Comparison of ENCODE assay signal across 8 cellular contexts in the genomic region with DNA sequence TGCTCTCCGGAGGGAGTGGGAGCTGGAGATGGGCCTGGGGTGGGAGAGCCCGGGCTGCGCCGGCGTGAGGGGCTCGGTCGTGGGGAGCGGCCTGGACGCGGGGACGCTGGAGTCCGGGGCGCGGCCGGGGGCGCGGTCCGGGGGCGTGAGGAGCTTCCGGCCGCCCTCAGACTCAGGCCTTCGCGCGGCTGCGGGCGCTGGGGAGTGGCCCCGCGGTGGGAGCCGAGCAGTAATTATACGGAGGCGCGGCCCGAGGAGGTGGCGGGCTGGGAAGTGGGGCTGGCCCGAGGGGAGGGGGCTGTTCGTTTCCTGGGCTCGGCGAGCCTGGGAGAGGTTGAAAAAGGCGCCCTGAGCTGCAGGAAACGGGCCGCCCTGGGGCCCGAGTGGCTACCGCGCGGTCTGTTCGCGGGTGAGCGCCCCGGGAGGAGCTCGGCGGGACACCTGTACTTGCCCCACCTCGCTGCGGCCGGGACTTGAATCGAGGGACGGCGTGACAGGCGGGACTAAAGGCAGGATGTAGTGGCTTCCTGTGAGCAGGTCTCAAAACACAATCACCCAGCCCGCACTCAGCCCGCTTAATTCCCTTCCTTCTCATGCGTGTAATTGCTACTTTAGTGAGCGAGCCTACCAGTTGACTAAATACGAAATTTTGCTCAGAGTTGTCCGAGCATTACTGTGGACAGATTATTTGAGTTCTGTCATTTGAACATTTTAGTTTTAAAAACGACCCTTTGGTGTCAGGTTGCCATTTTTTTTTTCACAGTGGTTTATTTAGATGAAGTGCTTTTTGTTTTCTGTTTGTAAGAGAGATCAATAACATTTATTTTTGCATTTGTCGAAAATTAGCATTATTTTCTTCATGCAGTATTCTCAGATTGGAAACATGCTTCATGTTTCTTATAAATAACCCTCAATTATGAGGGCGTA. TPM values are rescaled to one million over a fixed set of nuclear protein-coding genes. Genes with fewer than 3 reads are reported as not detected.
DNase-seq lines count a peak whose midpoint lies in the region; ATAC-seq and TF ChIP-seq lines count a peak whose summit lies in the region.

No MANE protein-coding gene starts in this region.

- H3K9me3 Mint-ChIP-seq in natural killer cell treated with Interleukin-12 subunit alpha and Interleukin-12 subunit beta and Interleukin-15 and Interleukin-18, amount 100 ng/mL, for 72 hours, result no peaks in the 10 kb centered on the region
- no peaks in the 10 kb centered on the region for H3K9me3 Mint-ChIP-seq in stimulated activated naive CD8-positive, alpha-beta T cell treated with anti-CD3 and anti-CD28 coated beads, Interleukin-15, Interleukin-2, amounts not matched to agents 100 ng/mL and 50 ng/mL, for 24 hours

- ATAC-seq in GM21786 (IDR thresholded peaks at IDR 0.05; ENCODE audit: unreplicated experiment), result peak; percentile 72
- peak; percentile 86 for ATAC-seq in Panc1
- ATAC-seq in natural killer cell treated with Interleukin-12 subunit alpha and Interleukin-12 subunit beta and Interleukin-15 and Interleukin-18, amount 100 ng/mL, for 72 hours, result peak; percentile 78 to 82

- peak overlapping the region; percentile 77 for H3K27ac ChIP-seq in Panc1 (ENCODE audit: low read length)

- H3K27me3 ChIP-seq in Panc1 (ENCODE audit: control insufficient read depth, insufficient read depth, low read length), result no peaks in the 10 kb centered on the region

- no peaks in the 10 kb centered on the region for H3K9me3 ChIP-seq in Panc1 (ENCODE audit: control insufficient read depth, insufficient read depth, low read depth, low read length)

- peak overlapping the region; percentile 92 for H3K4me3 Mint-ChIP-seq in natural killer cell treated with Interleukin-12 subunit alpha and Interleukin-12 subunit beta and Interleukin-15 and Interleukin-18, amount 100 ng/mL, for 72 hours
- peak overlapping the region; percentile 90 for H3K4me3 Mint-ChIP-seq in stimulated activated naive CD8-positive, alpha-beta T cell treated with anti-CD3 and anti-CD28 coated beads, Interleukin-15, Interleukin-2, amounts not matched to agents 100 ng/mL and 50 ng/mL, for 24 hours

- H3K27me3 Mint-ChIP-seq in natural killer cell treated with Interleukin-12 subunit alpha and Interleukin-12 subunit beta and Interleukin-15 and Interleukin-18, amount 100 ng/mL, for 72 hours, result no peaks in the 10 kb centered on the region
- no peaks in the 10 kb centered on the region for H3K27me3 Mint-ChIP-seq in stimulated activated naive CD8-positive, alpha-beta T cell treated with anti-CD3 and anti-CD28 coated beads, Interleukin-15, Interleukin-2, amounts not matched to agents 100 ng/mL and 50 ng/mL, for 24 hours

- CTCF ChIA-PET in Panc1 (lab: Charles Lee), result interaction anchor here (0.5 kb wide), 1 partner anchor 90 kb away, joined by 3 read pairs; no protein-coding TSS in a partner anchor

- H3K4me1 ChIP-seq in Panc1 (ENCODE audit: control insufficient read depth, insufficient read depth, low read length), result peaks cover 15% of the 10 kb centered on the region

- intact Hi-C loops in Panc1 (cut with micrococcal nuclease; ENCODE audit: unreplicated experiment), result no loop called here

- in situ Hi-C loops in Panc1 (cut with HindIII; ENCODE audit: low pct_unique_long_range_greater_than_20kb, low sequenced_read_pairs), result no loop called here

- peaks cover 62 to 84% of the 10 kb centered on the region in 2 donors for H3K4me1 Mint-ChIP-seq in natural killer cell treated with Interleukin-12 subunit alpha and Interleukin-12 subunit beta and Interleukin-15 and Interleukin-18, amount 100 ng/mL, for 72 hours (ENCODE audit: low read depth in 2 of 2)
- peaks cover 73% of the 10 kb centered on the region for H3K4me1 Mint-ChIP-seq in stimulated activated naive CD8-positive, alpha-beta T cell treated with anti-CD3 and anti-CD28 coated beads, Interleukin-15, Interleukin-2, amounts not matched to agents 100 ng/mL and 50 ng/mL, for 24 hours (ENCODE audit: low read depth)

- peak; percentile 59 for DNase-seq in DMS79 treated with DMSO at 0.1 percent for 48 hours (lab: John Stamatoyannopoulos, UW)
- DNase-seq in KG1 (lab: John Stamatoyannopoulos, UW), result peak; percentile 47
- no peak for DNase-seq in Panc1 (ENCODE audit: low read depth, low spot score)
- DNase-seq in activated T-helper 1 cell treated with Interleukin-2 at 50 U/mL for 16 hours (ENCODE audit: low read depth), result peak; percentile 80
- DNase-seq in fibroblast of mammary gland (ENCODE audit: low read depth), result peak; percentile 36
- DNase-seq in natural killer cell treated with Interleukin-12 subunit alpha and Interleukin-12 subunit beta and Interleukin-15 and Interleukin-18, amount 100 ng/mL, for 72 hours (ENCODE audit: low spot score), result peak; percentile 92

- POLR2A ChIA-PET in Panc1 (lab: Charles Lee), result interaction anchor here (0.5 to 0.7 kb wide), 3 partner anchors 9 to 120 kb away, joined by 3 to 9 read pairs (median 3); no protein-coding TSS in a partner anchor

- H3K4me3 ChIP-seq in Panc1 (ENCODE audit: low read depth in 2 of 2, low read length in 2 of 2) (peak overlapping the region; percentile 69 to 75), fibroblast of mammary gland (ENCODE audit: control insufficient read depth, low read depth, low read length) (peak overlapping the region; percentile 77)

- H3K27ac Mint-ChIP-seq in natural killer cell treated with Interleukin-12 subunit alpha and Interleukin-12 subunit beta and Interleukin-15 and Interleukin-18, amount 100 ng/mL, for 72 hours, result peak overlapping the region in 1 of 2 donors; percentile 96
- H3K27ac Mint-ChIP-seq in stimulated activated naive CD8-positive, alpha-beta T cell treated with anti-CD3 and anti-CD28 coated beads, Interleukin-15, Interleukin-2, amounts not matched to agents 100 ng/mL and 50 ng/mL, for 24 hours, result peak overlapping the region; percentile 94

- no TSS peak for BruUV-seq in Panc1 (replicated peaks; lab: Mats Ljungman, UMichigan)

- no peak for TF ChIP-seq CTCF in Panc1 (IDR thresholded peaks at IDR 0.05)
- no peak for TF ChIP-seq CTCF in fibroblast of mammary gland (conservative IDR thresholded peaks at IDR 0.05; ENCODE audit: control insufficient read depth, insufficient read depth, low read depth, low read length)

- H3K36me3 ChIP-seq in Panc1 (ENCODE audit: control insufficient read depth, insufficient read depth, low read length), result no peaks in the 10 kb centered on the region

- H3K36me3 Mint-ChIP-seq in natural killer cell treated with Interleukin-12 subunit alpha and Interleukin-12 subunit beta and Interleukin-15 and Interleukin-18, amount 100 ng/mL, for 72 hours, result peaks cover 17% of the 10 kb centered on the region
- H3K36me3 Mint-ChIP-seq in stimulated activated naive CD8-positive, alpha-beta T cell treated with anti-CD3 and anti-CD28 coated beads, Interleukin-15, Interleukin-2, amounts not matched to agents 100 ng/mL and 50 ng/mL, for 24 hours (ENCODE audit: low read depth), result peaks cover 26% of the 10 kb centered on the region

RNA-seq across cellular contexts. Expression of gene RASA2, which starts 0.9 kb away (rescaled TPM):
- total RNA-seq in Panc1 (2021; ENCODE audit: unreplicated experiment), result 14.5 TPM
- 3.6 TPM for polyA plus RNA-seq in Panc1 (2012; ENCODE audit: insufficient read length)
- total RNA-seq in natural killer cell treated with Interleukin-12 subunit alpha and Interleukin-12 subunit beta and Interleukin-15 and Interleukin-18, amount 100 ng/mL, for 72 hours, result 10 to 100 TPM; 65.9 to 85.7 TPM
